ENCODE assay signal across 2 cellular contexts in genomic region chr17:65532491-65532890, GRCh38.
TF ChIP-seq lines count a peak whose summit lies in the region.

No MANE protein-coding gene starts in this region.

TF ChIP-seq in IMR-90, 13 proteins besides CTCF, POLR2A, EP300 and RAD21 (continued from another document):
- TF ChIP-seq CHD1 (IDR thresholded peaks at IDR 0.05; ENCODE audit: low read depth, low read length) (no peak), RFX5 (IDR thresholded peaks at IDR 0.05; ENCODE audit: low read depth, low read length) (no peak)
TF ChIP-seq in IMR-90: peak in this region for 0.

TF ChIP-seq in WTC11, 78 proteins besides CTCF, POLR2A, EP300 and RAD21 (continued from another document):
- TF ChIP-seq, protein P1, sequence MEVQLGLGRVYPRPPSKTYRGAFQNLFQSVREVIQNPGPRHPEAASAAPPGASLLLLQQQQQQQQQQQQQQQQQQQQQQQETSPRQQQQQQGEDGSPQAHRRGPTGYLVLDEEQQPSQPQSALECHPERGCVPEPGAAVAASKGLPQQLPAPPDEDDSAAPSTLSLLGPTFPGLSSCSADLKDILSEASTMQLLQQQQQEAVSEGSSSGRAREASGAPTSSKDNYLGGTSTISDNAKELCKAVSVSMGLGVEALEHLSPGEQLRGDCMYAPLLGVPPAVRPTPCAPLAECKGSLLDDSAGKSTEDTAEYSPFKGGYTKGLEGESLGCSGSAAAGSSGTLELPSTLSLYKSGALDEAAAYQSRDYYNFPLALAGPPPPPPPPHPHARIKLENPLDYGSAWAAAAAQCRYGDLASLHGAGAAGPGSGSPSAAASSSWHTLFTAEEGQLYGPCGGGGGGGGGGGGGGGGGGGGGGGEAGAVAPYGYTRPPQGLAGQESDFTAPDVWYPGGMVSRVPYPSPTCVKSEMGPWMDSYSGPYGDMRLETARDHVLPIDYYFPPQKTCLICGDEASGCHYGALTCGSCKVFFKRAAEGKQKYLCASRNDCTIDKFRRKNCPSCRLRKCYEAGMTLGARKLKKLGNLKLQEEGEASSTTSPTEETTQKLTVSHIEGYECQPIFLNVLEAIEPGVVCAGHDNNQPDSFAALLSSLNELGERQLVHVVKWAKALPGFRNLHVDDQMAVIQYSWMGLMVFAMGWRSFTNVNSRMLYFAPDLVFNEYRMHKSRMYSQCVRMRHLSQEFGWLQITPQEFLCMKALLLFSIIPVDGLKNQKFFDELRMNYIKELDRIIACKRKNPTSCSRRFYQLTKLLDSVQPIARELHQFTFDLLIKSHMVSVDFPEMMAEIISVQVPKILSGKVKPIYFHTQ (CRISPR knock-in tag; IDR thresholded peaks at IDR 0.05), result no peak
- TF ChIP-seq ZNF671 (CRISPR knock-in tag; IDR thresholded peaks at IDR 0.05), result no peak
- no peak for TF ChIP-seq CREB1 (CRISPR knock-in tag; IDR thresholded peaks at IDR 0.05)
- TF ChIP-seq, protein P2, sequence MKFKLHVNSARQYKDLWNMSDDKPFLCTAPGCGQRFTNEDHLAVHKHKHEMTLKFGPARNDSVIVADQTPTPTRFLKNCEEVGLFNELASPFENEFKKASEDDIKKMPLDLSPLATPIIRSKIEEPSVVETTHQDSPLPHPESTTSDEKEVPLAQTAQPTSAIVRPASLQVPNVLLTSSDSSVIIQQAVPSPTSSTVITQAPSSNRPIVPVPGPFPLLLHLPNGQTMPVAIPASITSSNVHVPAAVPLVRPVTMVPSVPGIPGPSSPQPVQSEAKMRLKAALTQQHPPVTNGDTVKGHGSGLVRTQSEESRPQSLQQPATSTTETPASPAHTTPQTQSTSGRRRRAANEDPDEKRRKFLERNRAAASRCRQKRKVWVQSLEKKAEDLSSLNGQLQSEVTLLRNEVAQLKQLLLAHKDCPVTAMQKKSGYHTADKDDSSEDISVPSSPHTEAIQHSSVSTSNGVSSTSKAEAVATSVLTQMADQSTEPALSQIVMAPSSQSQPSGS (CRISPR knock-in tag; IDR thresholded peaks at IDR 0.05; ENCODE audit: borderline replicate concordance, low read depth), result no peak
- TF ChIP-seq MXD4 (CRISPR knock-in tag; IDR thresholded peaks at IDR 0.05; ENCODE audit: borderline replicate concordance), result no peak
- no peak for TF ChIP-seq MAX (CRISPR knock-in tag; IDR thresholded peaks at IDR 0.05)
- TF ChIP-seq ERG (CRISPR knock-in tag; IDR thresholded peaks at IDR 0.05), result no peak
- no peak for TF ChIP-seq HMGA2 (CRISPR knock-in tag; IDR thresholded peaks at IDR 0.05)
